Comparison of ENCODE assay signal across 20 cellular contexts in genomic region chr1:68293122-68293521, GRCh38.
A peak's percentile ranks its signal among the peaks of the same experiment; 100 is the strongest.
DNase-seq lines count a peak whose midpoint lies in the region; ATAC-seq, FAIRE-seq and TF ChIP-seq lines count a peak whose summit lies in the region.
"Had no signal": no experiment of that assay in that cellular context is flagged by ENCODE, and none has a peak within 500 bp of the region (broad histone marks: within the 10 kb centered on the region; RNA-seq: fewer than 3 reads in every experiment).

No MANE protein-coding gene starts in this region.

- ATAC-seq in SK-N-SH treated with all-trans-retinoic acid at 6 μM for 48 hours (no peak; the same call in 2 of the 3 replicates), HepG2 (no peak)
- ATAC-seq: activated naive CD8-positive, alpha-beta T cell treated with anti-CD3 and anti-CD28 coated beads, Interleukin-2, amount 50 U/mL, for 24 hours; upper lobe of right lung had no signal

- H3K9me3 Mint-ChIP-seq in endothelial cell (ENCODE audit: unreplicated experiment) = no peaks in the 10 kb centered on the region
- H3K9me3 Mint-ChIP-seq: activated naive CD8-positive, alpha-beta T cell treated with anti-CD3 and anti-CD28 coated beads, Interleukin-2, amount 50 U/mL, for 24 hours had no signal

- H3K9ac ChIP-seq in SK-N-SH = no peak overlapping the region
- H3K9ac ChIP-seq in mesendoderm (ENCODE audit: low read length) = peak overlapping the region; percentile 51
- peak overlapping the region in 1 of 2 donors; percentile 13 for H3K9ac ChIP-seq in stomach smooth muscle (ENCODE audit: low read length in 2 of 2)
- no peak overlapping the region for H3K9ac ChIP-seq in HepG2 (ENCODE audit: insufficient read depth, low read depth, low read length)

- peak overlapping the region; percentile 81 for H3K18ac ChIP-seq in mesendoderm (ENCODE audit: low read length)

- H3K27ac ChIP-seq in SK-N-SH (ENCODE audit: low read depth in 2 of 2, low read length in 1 of 2) (peak overlapping the region; percentile 20 to 22; a peak in 1 of 4 replicates), mesendoderm (ENCODE audit: low read depth, low read length) (peak overlapping the region; percentile 92), stomach smooth muscle (ENCODE audit: low read length) (peak overlapping the region; percentile 31), HepG2 (ENCODE audit: extremely low read length, insufficient read depth, low read length) (no peak overlapping the region)
- H3K27ac ChIP-seq: 22Rv1, HL-60, right lobe of liver, upper lobe of right lung had no signal

- H2BK120ac ChIP-seq in mesendoderm (ENCODE audit: low read depth, low read length) = peak overlapping the region; percentile 95

- peak overlapping the region; percentile 95 for H3K27ac Mint-ChIP-seq in endothelial cell (ENCODE audit: unreplicated experiment)
- H3K27ac Mint-ChIP-seq: activated naive CD8-positive, alpha-beta T cell treated with anti-CD3 and anti-CD28 coated beads, Interleukin-2, amount 50 U/mL, for 24 hours had no signal

- POLR2A ChIA-PET in SK-N-SH (lab: Yijun Ruan, JAX) = no interaction called here
- POLR2A ChIA-PET in HepG2 (lab: Yijun Ruan, JAX) = no interaction called here

- peak overlapping the region; percentile 82 for H3K56ac ChIP-seq in mesendoderm (ENCODE audit: low read length)

- no peaks in the 10 kb centered on the region for H3K36me3 Mint-ChIP-seq in endothelial cell (ENCODE audit: low read depth, unreplicated experiment)

- no peak overlapping the region for H2AK5ac ChIP-seq in mesendoderm (ENCODE audit: low read length)

- no peak for TF ChIP-seq RAD21 in SK-N-SH (IDR thresholded peaks at IDR 0.05; ENCODE audit: low read length)
- TF ChIP-seq RAD21 in HepG2 (CRISPR knock-in tag; IDR thresholded peaks at IDR 0.05) = no peak

- BruUV-seq in HepG2 (replicated peaks; lab: Mats Ljungman, UMichigan) = no TSS peak

- H3K9me2 ChIP-seq in SK-N-SH = no peaks in the 10 kb centered on the region

- H3K79me2 ChIP-seq in SK-N-SH (ENCODE audit: insufficient read depth) (no peaks in the 10 kb centered on the region), mesendoderm (ENCODE audit: control insufficient read depth, insufficient read depth, low read length) (no peaks in the 10 kb centered on the region), HepG2 (ENCODE audit: insufficient read depth, low read length) (no peaks in the 10 kb centered on the region)

- H2AFZ ChIP-seq in SK-N-SH (ENCODE audit: low read depth) (no peak overlapping the region), HepG2 (ENCODE audit: low read length) (no peak overlapping the region)

- H3K4ac ChIP-seq in mesendoderm (ENCODE audit: low read depth, low read length) = peak overlapping the region; percentile 97

- peak overlapping the region; percentile 79 for H3K4me3 Mint-ChIP-seq in endothelial cell (ENCODE audit: unreplicated experiment)
- H3K4me3 Mint-ChIP-seq: activated naive CD8-positive, alpha-beta T cell treated with anti-CD3 and anti-CD28 coated beads, Interleukin-2, amount 50 U/mL, for 24 hours had no signal

- CTCF ChIA-PET in SK-N-SH (lab: Yijun Ruan, JAX) (interaction anchor here (0.7 to 1.1 kb wide), 2 partner anchors 176 to 186 kb away, joined by 3 read pairs; no protein-coding TSS in a partner anchor), HepG2 (lab: Yijun Ruan, JAX; ENCODE audit: low intra/inter-chr PET ratio, low total read pairs) (no interaction called here)

- 88% methylated on average over 4 of the region's 5 CpGs for WGBS in SK-N-SH (ENCODE audit: low lambda C conversion rate)
- no CpG with 5 or more reads among the region's 5 CpGs for WGBS in mesendoderm (ENCODE audit: extremely low coverage, insufficient coverage, low lambda C conversion rate)
- WGBS in HepG2 (ENCODE audit: low lambda C conversion rate) = 18% methylated on average over 5 of the region's 5 CpGs

- no peaks in the 10 kb centered on the region for H3F3A ChIP-seq in SK-N-SH (replicated peaks; ENCODE audit: insufficient read depth)

- peaks cover 0 to 3% of the 10 kb centered on the region in 2 experiments; a peak in 3 of 4 replicates for H3K4me1 ChIP-seq in SK-N-SH (ENCODE audit: control insufficient read depth in 1 of 2, insufficient read depth in 2 of 2, low read depth in 1 of 2, low read length in 1 of 2)
- peaks cover 24% of the 10 kb centered on the region for H3K4me1 ChIP-seq in mesendoderm (ENCODE audit: control insufficient read depth, low read depth, low read length)
- peaks cover 32% of the 10 kb centered on the region for H3K4me1 ChIP-seq in stomach smooth muscle (ENCODE audit: control insufficient read depth, insufficient read depth, low read length)
- H3K4me1 ChIP-seq in HepG2 (ENCODE audit: insufficient read depth, low read length) = no peaks in the 10 kb centered on the region
- H3K4me1 ChIP-seq: right lobe of liver had no signal

- H3K9me3 ChIP-seq in SK-N-SH = no peaks in the 10 kb centered on the region
- H3K9me3 ChIP-seq in stomach smooth muscle (ENCODE audit: control insufficient read depth in 2 of 2, low read length in 2 of 2) = no peaks in the 10 kb centered on the region
- H3K9me3 ChIP-seq in HepG2 (ENCODE audit: low read length) = no peaks in the 10 kb centered on the region
- H3K9me3 ChIP-seq: right lobe of liver, upper lobe of right lung had no signal

- H3K4me2 ChIP-seq in SK-N-SH (no peak overlapping the region), mesendoderm (ENCODE audit: low read length) (no peak overlapping the region), HepG2 (ENCODE audit: low read depth, low read length) (no peak overlapping the region)

- FAIRE-seq in HepG2 (lab: Jason Lieb, UNC) = no peak
- FAIRE-seq: islet of Langerhans had no signal

- no peak for DNase-seq in SK-N-SH
- peak; percentile 10 for DNase-seq in endothelial cell (ENCODE audit: low spot score)
- peak; percentile 81 for DNase-seq in mesendoderm
- no peak for DNase-seq in NCI-H2107 treated with DMSO at 0.1 percent for 48 hours (lab: John Stamatoyannopoulos, UW; ENCODE audit: unreplicated experiment)
- no peak for DNase-seq in HepG2 (ENCODE audit: low spot score)
- DNase-seq in NCI-H2029 treated with DMSO at 0.1 percent for 48 hours (lab: John Stamatoyannopoulos, UW) = no peak
- DNase-seq: activated CD4-positive, alpha-beta T cell treated with anti-CD3 and anti-CD28 coated beads for 4 hours; activated naive CD8-positive, alpha-beta T cell treated with anti-CD3 and anti-CD28 coated beads, Interleukin-2, amount 50 U/mL, for 24 hours; activated T-cell treated with anti-CD3 and anti-CD28 coated beads for 4 hours; DND-41; NCI-H187; right lobe of liver; stimulated activated CD4-positive, alpha-beta T cell treated with anti-CD3 and anti-CD28 coated beads, Interleukin-4, amount 100 ng/mL, for 1 hour; T1000; upper lobe of right lung had no signal

- no peak overlapping the region for H4K5ac ChIP-seq in mesendoderm (ENCODE audit: low read length)

- intact Hi-C loops in HepG2 (cut with micrococcal nuclease; ENCODE audit: unreplicated experiment) = no loop called here

- in situ Hi-C loops in HepG2 (cut with HindIII; ENCODE audit: extremely low pct_ligation_motif_present, low pct_unique_long_range_greater_than_20kb) = no loop called here

- peak overlapping the region; percentile 80 for H2BK5ac ChIP-seq in mesendoderm (ENCODE audit: low read length)

- H3K27me3 Mint-ChIP-seq in endothelial cell (ENCODE audit: unreplicated experiment) = peaks cover 10% of the 10 kb centered on the region
- H3K27me3 Mint-ChIP-seq: activated naive CD8-positive, alpha-beta T cell treated with anti-CD3 and anti-CD28 coated beads, Interleukin-2, amount 50 U/mL, for 24 hours had no signal

- no peak overlapping the region for H3K23ac ChIP-seq in mesendoderm (ENCODE audit: low read length)

- H3K4me1 Mint-ChIP-seq in endothelial cell (ENCODE audit: unreplicated experiment) = peaks cover 49% of the 10 kb centered on the region
- H3K4me1 Mint-ChIP-seq: activated naive CD8-positive, alpha-beta T cell treated with anti-CD3 and anti-CD28 coated beads, Interleukin-2, amount 50 U/mL, for 24 hours had no signal

- TF ChIP-seq POLR2A in HepG2 (IDR thresholded peaks at IDR 0.05; ENCODE audit: insufficient read depth in 1 of 2, low read depth in 2 of 2, low read length in 2 of 2) = no peak

- H3K79me1 ChIP-seq in mesendoderm (ENCODE audit: low read length) = no peaks in the 10 kb centered on the region

- TF ChIP-seq CTCF in SK-N-SH (IDR thresholded peaks at IDR 0.05) = no peak
- no peak for TF ChIP-seq CTCF in endothelial cell (IDR thresholded peaks at IDR 0.05; ENCODE audit: unreplicated experiment)
- no peak for TF ChIP-seq CTCF in HepG2 (CRISPR knock-in tag; IDR thresholded peaks at IDR 0.05)

- H3K36me3 ChIP-seq in SK-N-SH (replicated peaks in 1 of 2; ENCODE audit: control insufficient read depth in 1 of 2, insufficient read depth in 2 of 2, low read length in 1 of 2) = no peaks in the 10 kb centered on the region
- H3K36me3 ChIP-seq in mesendoderm (ENCODE audit: control insufficient read depth, insufficient read depth, low read length) = no peaks in the 10 kb centered on the region
- no peaks in the 10 kb centered on the region for H3K36me3 ChIP-seq in stomach smooth muscle (ENCODE audit: control insufficient read depth in 2 of 2, insufficient read depth in 2 of 2, low read length in 2 of 2)
- no peaks in the 10 kb centered on the region for H3K36me3 ChIP-seq in HepG2 (replicated peaks in 1 of 2; ENCODE audit: control insufficient read depth in 1 of 2, insufficient read depth in 2 of 2, low read length in 2 of 2)
- H3K36me3 ChIP-seq: right lobe of liver, upper lobe of right lung had no signal

- no peaks in the 10 kb centered on the region for H3K27me3 ChIP-seq in SK-N-SH (ENCODE audit: insufficient read depth)
- no peaks in the 10 kb centered on the region for H3K27me3 ChIP-seq in mesendoderm (ENCODE audit: insufficient read depth, low read length, poor library complexity)
- H3K27me3 ChIP-seq in stomach smooth muscle (ENCODE audit: control insufficient read depth in 1 of 2, insufficient read depth in 2 of 2, low read length in 2 of 2) = no peaks in the 10 kb centered on the region
- peaks cover 0 to 5% of the 10 kb centered on the region in 2 experiments; a peak in 2 of 5 replicates for H3K27me3 ChIP-seq in HepG2 (ENCODE audit: control insufficient read depth in 1 of 2, insufficient read depth in 2 of 2, low read length in 2 of 2)
- H3K27me3 ChIP-seq: right lobe of liver, upper lobe of right lung had no signal

- H3K4me3 ChIP-seq in SK-N-SH (ENCODE audit: low read depth in 2 of 2, low read length in 1 of 2) (no peak overlapping the region), mesendoderm (ENCODE audit: low read length) (no peak overlapping the region), stomach smooth muscle (ENCODE audit: low read length in 2 of 2) (peak overlapping the region; percentile 6 to 47), HepG2 (replicated peaks in 1 of 3; ENCODE audit: insufficient read depth in 1 of 3, low read depth in 2 of 3, low read length in 3 of 3) (no peak overlapping the region)
- H3K4me3 ChIP-seq: right lobe of liver had no signal

- no peaks in the 10 kb centered on the region for H4K20me1 ChIP-seq in SK-N-SH (ENCODE audit: insufficient read depth)
- no peaks in the 10 kb centered on the region for H4K20me1 ChIP-seq in HepG2 (ENCODE audit: insufficient read depth, low read length)

- H4K8ac ChIP-seq in mesendoderm (ENCODE audit: low read depth, low read length) = no peak overlapping the region

- H2BK15ac ChIP-seq in mesendoderm (replicated peaks; ENCODE audit: low read depth) = no peak overlapping the region

- TF ChIP-seq EP300 in SK-N-SH (IDR thresholded peaks at IDR 0.05; ENCODE audit: borderline replicate concordance in 1 of 2, low read depth in 1 of 2, low read length in 1 of 2) = no peak
- TF ChIP-seq EP300 in HepG2 (IDR thresholded peaks at IDR 0.05; ENCODE audit: low read depth in 2 of 2, low read length in 2 of 2) = no peak
- TF ChIP-seq EP300 in HepG2 (CRISPR knock-in tag; IDR thresholded peaks at IDR 0.05; ENCODE audit: borderline replicate concordance) = no peak

Comparison
In these comparisons a context has a peak if more than half of its experiments do, and no peak if none do; other contexts are left out.
1. DNase-seq: peak in endothelial cell (single experiment) and mesendoderm (single experiment); none in SK-N-SH (single experiment), NCI-H2107 treated with DMSO at 0.1 percent for 48 hours (single experiment), HepG2 (single experiment) and NCI-H2029 treated with DMSO at 0.1 percent for 48 hours (single experiment).
2. H3K4me3 ChIP-seq: peak in stomach smooth muscle (2 of 2); none in SK-N-SH (0 of 2), mesendoderm (single experiment) and HepG2 (0 of 3).